ENCODE assay signal across 15 cellular contexts in genomic region chr5:180047667-180048066, GRCh38. TPM values are rescaled to one million over a fixed set of nuclear protein-coding genes. Genes with fewer than 3 reads are reported as not detected.
DNase-seq lines count a peak whose midpoint lies in the region; ATAC-seq, FAIRE-seq and TF ChIP-seq lines count a peak whose summit lies in the region.
"Had no signal": no experiment of that assay in that cellular context is flagged by ENCODE, and none has a peak within 500 bp of the region (broad histone marks: within the 10 kb centered on the region; RNA-seq: fewer than 3 reads in every experiment).

No MANE protein-coding gene starts in this region.

- intact Hi-C loops in endothelial cell of umbilical vein (cut with micrococcal nuclease), result no loop called here

- POLR2A ChIA-PET in endothelial cell of umbilical vein (lab: Charles Lee), result no interaction called here

- H3K27me3 ChIP-seq in endothelial cell of umbilical vein (ENCODE audit: control insufficient read depth in 2 of 2, insufficient read depth in 2 of 2, low read length in 2 of 2) (no peaks in the 10 kb centered on the region), tibial nerve (no peaks in the 10 kb centered on the region)
- H3K27me3 ChIP-seq: cardiac muscle cell, esophagus squamous epithelium, spleen had no signal

- TF ChIP-seq CTCF in endothelial cell of umbilical vein (IDR thresholded peaks at IDR 0.05; ENCODE audit: extremely low read depth in 1 of 2, insufficient read depth in 1 of 2, low read depth in 1 of 2, low read length in 2 of 2) (no peak), tibial nerve (IDR thresholded peaks at IDR 0.05) (no peak), GM13976 (IDR thresholded peaks at IDR 0.05; ENCODE audit: borderline replicate concordance, control extremely low read depth, extremely low read depth, insufficient read depth, missing control alignments) (no peak)

- no peak for TF ChIP-seq EP300 in tibial nerve (IDR thresholded peaks at IDR 0.05)

- H3K27ac ChIP-seq in endothelial cell of umbilical vein (ENCODE audit: insufficient read depth, low read depth, low read length) (no peak overlapping the region), tibial nerve (peak overlapping the region in 3 of 4 donors; percentile 20 to 70 (median 67))
- H3K27ac ChIP-seq: esophagus squamous epithelium, spleen had no signal

- H3K36me3 ChIP-seq in endothelial cell of umbilical vein (ENCODE audit: control insufficient read depth in 2 of 2, extremely low read depth in 1 of 2, insufficient read depth in 2 of 2, low read length in 2 of 2) (no peaks in the 10 kb centered on the region), tibial nerve (peaks cover 0 to 8% (median 0%) of the 10 kb centered on the region in 3 donors)
- H3K36me3 ChIP-seq: cardiac muscle cell, esophagus squamous epithelium had no signal

- no peak for TF ChIP-seq POLR2A in endothelial cell of umbilical vein (IDR thresholded peaks at IDR 0.05; ENCODE audit: low read depth, low read length)
- no peak for TF ChIP-seq POLR2A in tibial nerve (IDR thresholded peaks at IDR 0.05)

- peaks cover 3% of the 10 kb centered on the region for H3K79me2 ChIP-seq in endothelial cell of umbilical vein (ENCODE audit: control insufficient read depth, insufficient read depth, low read length)

- H3K9me1 ChIP-seq in endothelial cell of umbilical vein (replicated peaks; ENCODE audit: control insufficient read depth, extremely low read depth, insufficient read depth, low read length), result no peaks in the 10 kb centered on the region

- no peaks in the 10 kb centered on the region for H3K9me3 ChIP-seq in endothelial cell of umbilical vein (replicated peaks; ENCODE audit: control insufficient read depth, insufficient read depth, low read length)
- no peaks in the 10 kb centered on the region for H3K9me3 ChIP-seq in tibial nerve
- H3K9me3 ChIP-seq: esophagus squamous epithelium had no signal

- in situ Hi-C loops in GM13976 (cut with MboI; ENCODE audit: low sequenced_read_pairs, unreplicated experiment), result no loop called here

- peak; percentile 21 for DNase-seq in NCI-H2107 treated with DMSO at 0.1 percent for 48 hours (lab: John Stamatoyannopoulos, UW; ENCODE audit: unreplicated experiment)
- no peak for DNase-seq in NCI-H2107 (lab: John Stamatoyannopoulos, UW)
- peak; percentile 40 for DNase-seq in endothelial cell of umbilical vein (ENCODE audit: low read depth, low spot score)
- DNase-seq in lung microvascular endothelial cell (ENCODE audit: low read depth in 2 of 2), result peak; percentile 39 to 43
- peak; percentile 35 to 53 for DNase-seq in tibial nerve (ENCODE audit: low spot score in 2 of 2)
- no peak for DNase-seq in GM13976 (ENCODE audit: low spot score)
- DNase-seq in NCI-H1436 treated with DMSO at 0.1 percent for 48 hours (lab: John Stamatoyannopoulos, UW), result no peak
- DNase-seq: activated CD4-positive, alpha-beta T cell treated with anti-CD3 and anti-CD28 coated beads, Interleukin-2, amount 10 ng/mL, durations not matched to agents 7 days and 5 days; esophagus squamous epithelium; immature natural killer cell; NCI-H510A; PC-3; spleen had no signal

- H2AFZ ChIP-seq in endothelial cell of umbilical vein (ENCODE audit: low read depth, low read length), result no peak overlapping the region

- CTCF ChIA-PET in endothelial cell of umbilical vein (lab: Charles Lee), result interaction anchor here (1.0 kb wide), 1 partner anchor 10 kb away, joined by 3 read pairs; no protein-coding TSS in a partner anchor

- ATAC-seq in GM19452 (IDR thresholded peaks at IDR 0.05; ENCODE audit: unreplicated experiment), result no peak
- ATAC-seq: PC-3 had no signal

- no peak overlapping the region for H3K4me2 ChIP-seq in endothelial cell of umbilical vein (ENCODE audit: insufficient read depth, low read length)

- dilution Hi-C loops in endothelial cell of umbilical vein (cut with MboI; ENCODE audit: extremely low pct_ligation_motif_present, low sequenced_read_pairs), result no loop called here

- BruUV-seq in endothelial cell of umbilical vein (replicated peaks; lab: Mats Ljungman, UMichigan), result no TSS peak

- H3K4me3 ChIP-seq in endothelial cell of umbilical vein (replicated peaks in 1 of 3; ENCODE audit: insufficient read depth in 1 of 3, low read depth in 1 of 3, low read length in 3 of 3), result no peak overlapping the region
- H3K4me3 ChIP-seq in tibial nerve, result no peak overlapping the region
- H3K4me3 ChIP-seq: cardiac muscle cell, esophagus squamous epithelium, spleen had no signal

- no peak overlapping the region for H3K9ac ChIP-seq in endothelial cell of umbilical vein (replicated peaks; ENCODE audit: extremely low read depth, insufficient read depth, low read length)

- peaks cover 8% of the 10 kb centered on the region for H3K4me1 ChIP-seq in endothelial cell of umbilical vein (ENCODE audit: control insufficient read depth, extremely low read depth, insufficient read depth, low read length)
- peaks cover 0 to 66% (median 15%) of the 10 kb centered on the region in 4 donors for H3K4me1 ChIP-seq in tibial nerve

- 32 to 33% methylated on average over 8 of the region's 8 CpGs for WGBS in tibial nerve, 2 donors

- no peak for FAIRE-seq in endothelial cell of umbilical vein (lab: Jason Lieb, UNC)

- H4K20me1 ChIP-seq in endothelial cell of umbilical vein (replicated peaks; ENCODE audit: control insufficient read depth, extremely low read depth, insufficient read depth, low read length), result no peaks in the 10 kb centered on the region

TF ChIP-seq in endothelial cell of umbilical vein, 7 proteins besides CTCF, POLR2A, EP300 and RAD21:
- no peak for TF ChIP-seq JUN (IDR thresholded peaks at IDR 0.05; ENCODE audit: borderline replicate concordance, insufficient read depth, insufficient read length, low read depth)
- no peak for TF ChIP-seq MAX (IDR thresholded peaks at IDR 0.05; ENCODE audit: insufficient read depth, insufficient read length)
- no peak for TF ChIP-seq POLR2AphosphoS5 (IDR thresholded peaks at IDR 0.05; ENCODE audit: insufficient read depth, low read depth, low read length)
- no peak for TF ChIP-seq MYC (IDR thresholded peaks at IDR 0.05; ENCODE audit: low read depth, low read length)
- no peak for TF ChIP-seq EZH2 (IDR thresholded peaks at IDR 0.05; ENCODE audit: borderline replicate concordance, low read depth, low read length, severe bottlenecking)
- no peak for TF ChIP-seq FOS (IDR thresholded peaks at IDR 0.05; ENCODE audit: borderline replicate concordance, insufficient read depth, low read length)

RNA-seq across cellular contexts. Expression of gene RNF130, which starts 23.9 kb away (rescaled TPM):
- 43.0 and 44.0 TPM in 2 replicates for total RNA-seq in endothelial cell of umbilical vein
- 43.1 and 45.2 TPM in 2 replicates for polyA plus RNA-seq in endothelial cell of umbilical vein
- polyA plus RNA-seq in endothelial cell of umbilical vein (2011; cell fraction: cytosol; rRNA removed), result 47.2 and 49.3 TPM in 2 replicates
- 40.6 and 41.0 TPM in 2 replicates for polyA plus RNA-seq in endothelial cell of umbilical vein (2011; cell fraction: nucleus; rRNA removed)
- 35.8 and 40.5 TPM in 2 replicates for polyA plus RNA-seq in endothelial cell of umbilical vein (2012)
- 29.3 and 35.4 TPM in 2 replicates for polyA minus RNA-seq in endothelial cell of umbilical vein
- polyA minus RNA-seq in endothelial cell of umbilical vein (2011; cell fraction: cytosol; rRNA and poly(A)+ RNA removed), result 11.5 TPM
- 30.5 and 41.8 TPM in 2 replicates for polyA minus RNA-seq in endothelial cell of umbilical vein (2011; cell fraction: nucleus; rRNA and poly(A)+ RNA removed)
- 16.8 and 37.7 TPM in 2 replicates for total RNA-seq in lung microvascular endothelial cell
- total RNA-seq in tibial nerve, result 100 to 1,000 TPM; 121 to 150 (median 143) TPM

Comparison
In these comparisons a context has a peak if more than half of its experiments do, and no peak if none do; other contexts are left out.
1. DNase-seq: peak in NCI-H2107 treated with DMSO at 0.1 percent for 48 hours (single experiment), endothelial cell of umbilical vein (single experiment), lung microvascular endothelial cell (2 of 2) and tibial nerve (2 of 2); none in NCI-H2107 (single experiment), GM13976 (single experiment) and NCI-H1436 treated with DMSO at 0.1 percent for 48 hours (single experiment).